5 cellular contexts compared by ENCODE assay signal in the genomic region with DNA sequence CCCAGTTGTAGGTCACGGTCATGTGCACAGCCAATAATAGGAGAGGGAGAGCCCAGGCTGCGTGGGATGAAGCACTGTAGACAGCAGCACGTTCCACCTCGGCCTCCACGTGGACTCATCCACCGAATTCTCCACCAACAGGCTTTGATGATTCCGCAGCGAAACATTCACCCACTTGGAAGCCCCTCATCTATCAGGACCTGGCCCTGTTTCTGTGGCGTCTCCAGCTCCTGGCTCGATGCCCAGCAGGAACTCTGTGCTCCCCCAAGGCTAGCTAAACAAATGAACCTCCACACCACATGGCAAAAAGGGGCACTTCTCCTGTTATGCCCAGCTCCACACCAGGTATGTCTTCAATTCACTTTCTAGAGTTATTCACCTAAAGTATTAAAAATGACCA.
"Had no signal": no experiment of that assay in that cellular context is flagged by ENCODE, and none has a peak within 500 bp of the region (broad histone marks: within the 10 kb centered on the region; RNA-seq: fewer than 3 reads in every experiment).

No MANE protein-coding gene starts in this region.

- H3K9me3 Mint-ChIP-seq: GM23338 had no signal

- H3K4me3 Mint-ChIP-seq: GM23338, H9 had no signal

- H3K4me3 ChIP-seq: GM23338, K562 had no signal

- H3K27ac Mint-ChIP-seq: GM23338, H9 had no signal

- DNase-seq: H9, HCEC 1CT, IMR-90 had no signal

- H3K4me1 Mint-ChIP-seq: GM23338, H9 had no signal
